8 cellular contexts compared by ENCODE assay signal in genomic region chr6:97059473-97059872, GRCh38.
DNase-seq lines count a peak whose midpoint lies in the region; ATAC-seq and TF ChIP-seq lines count a peak whose summit lies in the region.

No MANE protein-coding gene starts in this region.

- no peaks in the 10 kb centered on the region for H3K36me3 Mint-ChIP-seq in activated naive CD8-positive, alpha-beta T cell treated with anti-CD3 and anti-CD28 coated beads, Interleukin-2, amount 50 U/mL, for 24 hours (ENCODE audit: low read depth)
- no peaks in the 10 kb centered on the region for H3K36me3 Mint-ChIP-seq in activated naive CD8-positive, alpha-beta T cell treated with anti-CD3 and anti-CD28 coated beads for 36 hours

- H3K27ac ChIP-seq in aorta (ENCODE audit: low read depth in 1 of 2, low read length in 2 of 2), result no peak overlapping the region

- peak; percentile 59 for ATAC-seq in activated naive CD8-positive, alpha-beta T cell treated with anti-CD3 and anti-CD28 coated beads, Interleukin-2, amount 50 U/mL, for 24 hours
- ATAC-seq in GM21737 (IDR thresholded peaks at IDR 0.05; ENCODE audit: unreplicated experiment) (peak; percentile 85), sciatic nerve (peak; percentile 49), aorta (ENCODE audit: low FRiP score) (no peak)

- H3K36me3 ChIP-seq in aorta (ENCODE audit: control insufficient read depth in 1 of 2, insufficient read depth in 2 of 2, low read length in 1 of 2), result no peaks in the 10 kb centered on the region

- H3K4me3 ChIP-seq in fibroblast of pulmonary artery (replicated peaks; ENCODE audit: low read depth, low read length) (no peak overlapping the region), aorta (ENCODE audit: low read length in 2 of 2) (no peak overlapping the region)

- no peaks in the 10 kb centered on the region for H3K9me3 ChIP-seq in aorta (ENCODE audit: control insufficient read depth, low read length)

- H3K27ac Mint-ChIP-seq in activated naive CD8-positive, alpha-beta T cell treated with anti-CD3 and anti-CD28 coated beads, Interleukin-2, amount 50 U/mL, for 24 hours, result no peak overlapping the region
- H3K27ac Mint-ChIP-seq in activated naive CD8-positive, alpha-beta T cell treated with anti-CD3 and anti-CD28 coated beads for 36 hours, result no peak overlapping the region

- no peak overlapping the region for H3K4me3 Mint-ChIP-seq in activated naive CD8-positive, alpha-beta T cell treated with anti-CD3 and anti-CD28 coated beads, Interleukin-2, amount 50 U/mL, for 24 hours
- H3K4me3 Mint-ChIP-seq in activated naive CD8-positive, alpha-beta T cell treated with anti-CD3 and anti-CD28 coated beads for 36 hours, result no peak overlapping the region

- no peaks in the 10 kb centered on the region for H3K27me3 Mint-ChIP-seq in activated naive CD8-positive, alpha-beta T cell treated with anti-CD3 and anti-CD28 coated beads, Interleukin-2, amount 50 U/mL, for 24 hours
- no peaks in the 10 kb centered on the region for H3K27me3 Mint-ChIP-seq in activated naive CD8-positive, alpha-beta T cell treated with anti-CD3 and anti-CD28 coated beads for 36 hours

- peak; percentile 62 for TF ChIP-seq CTCF in fibroblast of pulmonary artery (IDR thresholded peaks at IDR 0.05; ENCODE audit: low read length, missing control alignments)

- H3K4me1 Mint-ChIP-seq in activated naive CD8-positive, alpha-beta T cell treated with anti-CD3 and anti-CD28 coated beads, Interleukin-2, amount 50 U/mL, for 24 hours, result peaks cover 5% of the 10 kb centered on the region
- peaks cover 5% of the 10 kb centered on the region for H3K4me1 Mint-ChIP-seq in activated naive CD8-positive, alpha-beta T cell treated with anti-CD3 and anti-CD28 coated beads for 36 hours

- H3K9me3 Mint-ChIP-seq in activated naive CD8-positive, alpha-beta T cell treated with anti-CD3 and anti-CD28 coated beads, Interleukin-2, amount 50 U/mL, for 24 hours, result no peaks in the 10 kb centered on the region
- no peaks in the 10 kb centered on the region for H3K9me3 Mint-ChIP-seq in activated naive CD8-positive, alpha-beta T cell treated with anti-CD3 and anti-CD28 coated beads for 36 hours

- intact Hi-C loops in sciatic nerve (cut with DNase I), result no loop called here
- intact Hi-C loops in aorta (cut with DNase I), result loop anchor here (5.0 kb wide), 5 partner anchors 132 to 437 kb away; partner anchors contain the start of genes GPR63 (in 1 of the 2) and KLHL32 (in 1 of the 2)

- no peaks in the 10 kb centered on the region for H3K27me3 ChIP-seq in aorta (ENCODE audit: control insufficient read depth in 1 of 2, insufficient read depth in 2 of 2, low read length in 1 of 2)

- H3K4me1 ChIP-seq in aorta (ENCODE audit: control insufficient read depth in 1 of 2, insufficient read depth in 2 of 2, low read length in 2 of 2), result no peaks in the 10 kb centered on the region

- DNase-seq in activated naive CD8-positive, alpha-beta T cell treated with anti-CD3 and anti-CD28 coated beads, Interleukin-2, amount 50 U/mL, for 24 hours, result no peak
- DNase-seq in activated naive CD8-positive, alpha-beta T cell treated with anti-CD3 and anti-CD28 coated beads for 36 hours, result no peak
- DNase-seq in HuH-7 (ENCODE audit: low spot score) (peak; percentile 21), SK-N-DZ (ENCODE audit: low spot score) (peak; percentile 31), fibroblast of pulmonary artery (ENCODE audit: low read depth) (peak; percentile 63), sciatic nerve (ENCODE audit: low spot score) (no peak), aorta (no peak)

Comparison
In these comparisons a context has a peak if more than half of its experiments do, and no peak if none do; other contexts are left out.
1. DNase-seq: peak in HuH-7 (single experiment), SK-N-DZ (single experiment) and fibroblast of pulmonary artery (single experiment); none in activated naive CD8-positive, alpha-beta T cell treated with anti-CD3 and anti-CD28 coated beads, Interleukin-2, amount 50 U/mL, for 24 hours (single experiment), activated naive CD8-positive, alpha-beta T cell treated with anti-CD3 and anti-CD28 coated beads for 36 hours (single experiment), sciatic nerve (single experiment) and aorta (0 of 2).